11 cellular contexts compared by ENCODE assay signal in the genomic region with DNA sequence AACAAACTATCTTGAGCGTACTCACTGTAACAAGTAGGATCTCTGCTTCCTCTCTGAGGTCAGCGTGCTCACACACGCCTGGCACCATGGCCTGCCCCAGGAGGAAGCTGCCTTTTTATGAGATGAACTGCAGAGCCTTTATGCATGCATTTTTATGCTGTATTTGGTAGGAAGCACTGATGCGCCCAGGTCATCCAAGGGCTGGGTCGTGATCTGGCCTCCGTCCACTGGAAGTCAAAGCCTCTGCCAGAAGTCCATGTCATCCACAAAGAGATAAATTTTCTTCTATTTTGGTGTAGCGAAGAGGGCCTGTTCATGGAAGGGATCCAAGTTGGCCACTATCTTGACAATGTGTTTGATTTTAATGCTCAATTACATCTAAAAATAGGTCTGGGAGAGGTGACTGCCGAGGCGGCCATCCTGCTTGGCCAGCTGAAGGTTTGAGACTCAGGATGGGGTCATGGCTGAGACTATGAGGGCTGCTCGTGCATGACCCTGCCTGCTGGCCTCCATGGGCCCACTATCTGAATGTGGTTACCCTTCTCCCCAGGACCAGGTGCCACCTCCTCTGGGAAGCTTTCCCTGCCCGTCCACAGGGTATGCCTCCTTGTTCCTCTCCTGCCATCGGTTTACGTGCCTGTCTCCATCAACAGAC. TPM values are rescaled to one million over a fixed set of nuclear protein-coding genes. Genes with fewer than 3 reads are reported as not detected.
DNase-seq lines count a peak whose midpoint lies in the region; ATAC-seq and TF ChIP-seq lines count a peak whose summit lies in the region.
"Had no signal": no experiment of that assay in that cellular context is flagged by ENCODE, and none has a peak within 500 bp of the region (broad histone marks: within the 10 kb centered on the region; RNA-seq: fewer than 3 reads in every experiment).

No MANE protein-coding gene starts in this region.

- no peak for TF ChIP-seq CTCF in RWPE1 (conservative IDR thresholded peaks at IDR 0.05; ENCODE audit: low read depth)

- TF ChIP-seq POLR2A in GM18505 (IDR thresholded peaks at IDR 0.05; ENCODE audit: borderline replicate concordance, extremely low read depth, insufficient read depth, insufficient read length): no peak
- TF ChIP-seq POLR2A in erythroblast (IDR thresholded peaks at IDR 0.05; ENCODE audit: low read length): no peak

- peak overlapping the region; percentile 64 for H3K27ac ChIP-seq in RWPE1

- CTCF ChIA-PET in RWPE1 (lab: Yijun Ruan, JAX): interaction anchor here (0.6 kb wide), 1 partner anchor 71 kb away, joined by 3 read pairs; no protein-coding TSS in a partner anchor

- peak; percentile 68 for DNase-seq in GDM1 (lab: John Stamatoyannopoulos, UW)
- no peak for DNase-seq in RWPE1 (ENCODE audit: low spot score)
- peak; percentile 84 for DNase-seq in Right ventricle myocardium superior
- DNase-seq in posterior vena cava (ENCODE audit: low spot score): peak; percentile 83
- DNase-seq in erythroblast (lab: John Stamatoyannopoulos, UW): no peak
- DNase-seq in LoVo (ENCODE audit: low spot score): no peak
- DNase-seq in NCI-H69 (lab: John Stamatoyannopoulos, UW): no peak
- DNase-seq: Caco-2, NCI-H1105 treated with DMSO at 0.1 percent for 48 hours had no signal

- intact Hi-C loops in Right ventricle myocardium superior (cut with DNase I): loop anchor here (5.0 kb wide), 1 partner anchor 82 kb away; no protein-coding TSS in a partner anchor
- intact Hi-C loops in posterior vena cava (cut with DNase I): loop anchor here in 1 of 2 donors (10.0 kb wide), 1 partner anchor 75 kb away; no protein-coding TSS in a partner anchor

- ATAC-seq in Right ventricle myocardium superior (ENCODE audit: poor library complexity) (peak; percentile 84), GM18505 (IDR thresholded peaks at IDR 0.05; ENCODE audit: unreplicated experiment) (no peak)
- ATAC-seq: esophagus mucosa had no signal

- POLR2A ChIA-PET in RWPE1 (lab: Yijun Ruan, JAX; ENCODE audit: low non-redundant PET): no interaction called here

RNA-seq across cellular contexts. Expression of a gene that starts 50.3 kb away (rescaled TPM):
- total RNA-seq in Right ventricle myocardium superior (123 TPM), posterior vena cava (100 to 1,000 TPM in 1 of 2 donors, 10 to 100 TPM in 1; 14.9 to 104 TPM)

Comparison
In these comparisons a context has a peak if more than half of its experiments do, and no peak if none do; other contexts are left out.
1. DNase-seq: peak in GDM1 (single experiment), Right ventricle myocardium superior (single experiment) and posterior vena cava (single experiment); none in RWPE1 (single experiment), erythroblast (0 of 2), LoVo (single experiment) and NCI-H69 (single experiment).